Comparison of ENCODE assay signal across 7 cellular contexts in the genomic region with DNA sequence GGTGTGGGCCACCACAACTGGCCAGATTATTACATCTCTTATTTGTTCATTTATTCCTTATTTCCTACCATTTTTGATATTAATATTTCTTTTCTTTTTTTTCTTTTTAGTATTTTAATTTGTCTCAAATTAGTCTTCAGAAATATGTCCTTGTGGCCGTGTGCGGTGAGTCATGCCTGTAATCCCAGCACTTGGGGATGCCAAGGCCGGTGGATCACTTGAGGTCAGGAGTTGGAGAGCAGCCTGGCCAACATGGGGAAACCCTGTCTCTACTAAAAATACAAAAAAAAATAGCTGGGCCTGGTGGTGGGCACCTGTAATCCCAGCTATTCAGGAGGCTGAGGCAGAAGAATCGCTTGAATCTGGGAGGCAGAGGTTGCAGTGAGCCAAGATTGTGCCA.
DNase-seq lines count a peak whose midpoint lies in the region; TF ChIP-seq lines count a peak whose summit lies in the region.
"Not testable (repeated sequence)": the region's sequence is repeated elsewhere in the genome, so short reads cannot be mapped to it uniquely, and the experiment has no call there.

No MANE protein-coding gene starts in this region.

- H3K4me3 ChIP-seq in adrenal gland; astrocyte of the spinal cord (ENCODE audit: low read depth, low read length); retinal pigment epithelial cell (ENCODE audit: low read length): not testable (repeated sequence)

- DNase-seq in EL (peak; percentile 33), HT1080 (ENCODE audit: low read depth) (peak; percentile 39), RPMI7951 (ENCODE audit: low read depth) (peak; percentile 60), adrenal gland (peak; percentile 22 to 61 (median 43)), astrocyte of the spinal cord (ENCODE audit: low read depth, low spot score) (peak; percentile 4), glomerular visceral epithelial cell (ENCODE audit: extremely low spot score) (peak; percentile 17), retinal pigment epithelial cell (ENCODE audit: low read depth) (peak; percentile 45)

- not testable (repeated sequence) for H3K27ac ChIP-seq in adrenal gland

- TF ChIP-seq CTCF in adrenal gland (IDR thresholded peaks at IDR 0.05); astrocyte of the spinal cord (IDR thresholded peaks at IDR 0.05; ENCODE audit: low read depth, low read length); retinal pigment epithelial cell (conservative IDR thresholded peaks at IDR 0.05; ENCODE audit: low read depth, low read length): not testable (repeated sequence)

- not testable (repeated sequence) for H3K27me3 ChIP-seq in adrenal gland

- H3K4me1 ChIP-seq in adrenal gland (replicated peaks in 1 of 2), result not testable (repeated sequence)

- in situ Hi-C loops in astrocyte of the spinal cord (cut with HindIII; ENCODE audit: low sequenced_read_pairs), result not testable (repeated sequence)

- TF ChIP-seq POLR2A in adrenal gland (IDR thresholded peaks at IDR 0.05), result not testable (repeated sequence)

- H3K36me3 ChIP-seq in adrenal gland (replicated peaks in 1 of 2), result not testable (repeated sequence)

- 45 to 57% (median 50%) methylated on average over 4 of the region's 4 CpGs for WGBS in adrenal gland, 4 donors

- H3K9me3 ChIP-seq in adrenal gland (replicated peaks in 1 of 3), result not testable (repeated sequence)

- intact Hi-C loops in adrenal gland (cut with DNase I), result not testable (repeated sequence)

Comparison
In these comparisons a context has a peak if more than half of its experiments do, and no peak if none do; other contexts are left out.
1. DNase-seq: peak in every context shown above with its lines; median percentile 60 in RPMI7951; 45 in retinal pigment epithelial cell; 43 in adrenal gland; 39 in HT1080; 33 in EL; 17 in glomerular visceral epithelial cell; 4 in astrocyte of the spinal cord.